18 cellular contexts compared by ENCODE assay signal in genomic region chr3:147544290-147544689, GRCh38.
DNase-seq lines count a peak whose midpoint lies in the region; ATAC-seq and TF ChIP-seq lines count a peak whose summit lies in the region.
"Had no signal": no experiment of that assay in that cellular context is flagged by ENCODE, and none has a peak within 500 bp of the region (broad histone marks: within the 10 kb centered on the region; RNA-seq: fewer than 3 reads in every experiment).

No MANE protein-coding gene starts in this region.

- H3K9ac ChIP-seq in neural cell (ENCODE audit: low read length), result no peak overlapping the region
- H3K9ac ChIP-seq: BLaER1 treated with 17β-estradiol and CSF1 and Interleukin-3, amounts not matched to agents 10 nM and 100 nM had no signal

- H3K9me3 Mint-ChIP-seq in GM23338 (peaks cover 7% of the 10 kb centered on the region), WTC11 (peaks cover 29% of the 10 kb centered on the region)

- no peaks in the 10 kb centered on the region for H3K4me1 ChIP-seq in GM23338 (ENCODE audit: insufficient read depth)
- H3K4me1 ChIP-seq: A549; BLaER1 treated with 17β-estradiol and CSF1 and Interleukin-3, amounts not matched to agents 10 nM and 100 nM; Caco-2 had no signal

- H3K79me2 ChIP-seq in GM23338 (replicated peaks; ENCODE audit: insufficient read depth), result no peaks in the 10 kb centered on the region
- H3K79me2 ChIP-seq in neural cell (replicated peaks; ENCODE audit: insufficient read depth, low read length), result no peaks in the 10 kb centered on the region

- H3K36me3 Mint-ChIP-seq in GM23338 (ENCODE audit: low read depth) (no peaks in the 10 kb centered on the region; the same call in 2 of the 3 replicates), WTC11 (peaks cover 16% of the 10 kb centered on the region)
- H3K36me3 Mint-ChIP-seq: CD8-positive, alpha-beta T cell had no signal

- TF ChIP-seq CTCF in GM23338 (conservative IDR thresholded peaks at IDR 0.05; ENCODE audit: low read depth in 2 of 2) (no peak), WTC11 (IDR thresholded peaks at IDR 0.05) (no peak), neural cell (IDR thresholded peaks at IDR 0.05; ENCODE audit: poor library complexity, severe bottlenecking) (peak; percentile 14)

- H3K4me1 Mint-ChIP-seq in GM23338 (no peaks in the 10 kb centered on the region), WTC11 (no peaks in the 10 kb centered on the region)
- H3K4me1 Mint-ChIP-seq: B cell had no signal

- H3K27me3 Mint-ChIP-seq in GM23338 (ENCODE audit: insufficient read depth, low read depth, poor library complexity) (no peaks in the 10 kb centered on the region), WTC11 (ENCODE audit: low read depth) (no peaks in the 10 kb centered on the region)
- H3K27me3 Mint-ChIP-seq: B cell; CD4-positive, alpha-beta T cell had no signal

- no peak for DNase-seq in GM23338 (ENCODE audit: low spot score)
- DNase-seq in WTC11 (ENCODE audit: low spot score), result no peak
- DNase-seq in hypothalamus (lab: John Stamatoyannopoulos, UW), result no peak
- no peak for DNase-seq in activated T-cell treated with anti-CD3 and anti-CD28 coated beads, Interleukin-2, amount 50 U/mL, for 1 hour
- DNase-seq: AML-193; Caco-2; Calu3; CD4-positive, alpha-beta T cell; CD8-positive, alpha-beta T cell; DMS79 treated with DMSO at 0.1 percent for 48 hours; GF-D8 had no signal

- H3K27ac Mint-ChIP-seq in GM23338, result no peak overlapping the region
- no peak overlapping the region for H3K27ac Mint-ChIP-seq in WTC11
- H3K27ac Mint-ChIP-seq: B cell; CD4-positive, alpha-beta T cell; CD8-positive, alpha-beta T cell had no signal

- H3K36me3 ChIP-seq in GM23338 (ENCODE audit: insufficient read depth) (peaks cover 7% of the 10 kb centered on the region; the same call in 1 of the 2 replicates), neural cell (ENCODE audit: insufficient read depth, low read length) (no peaks in the 10 kb centered on the region)
- H3K36me3 ChIP-seq: BLaER1 treated with 17β-estradiol and CSF1 and Interleukin-3, amounts not matched to agents 10 nM and 100 nM had no signal

- no peak overlapping the region for H3K4me3 ChIP-seq in GM23338
- no peak overlapping the region for H3K4me3 ChIP-seq in neural cell (ENCODE audit: low read length)
- H3K4me3 ChIP-seq: A549; BLaER1 treated with 17β-estradiol and CSF1 and Interleukin-3, amounts not matched to agents 10 nM and 100 nM had no signal

- H3F3A ChIP-seq in GM23338 (replicated peaks; ENCODE audit: low read depth) (no peaks in the 10 kb centered on the region), neural cell (ENCODE audit: insufficient read depth, low read length, poor library complexity, severe bottlenecking) (no peaks in the 10 kb centered on the region)

- H3K4me2 ChIP-seq in GM23338, result no peak overlapping the region
- H3K4me2 ChIP-seq in neural cell (ENCODE audit: low read length), result no peak overlapping the region
- H3K4me2 ChIP-seq: A549; BLaER1 treated with 17β-estradiol and CSF1 and Interleukin-3, amounts not matched to agents 10 nM and 100 nM had no signal

- H2AFZ ChIP-seq in GM23338 (0 out of 2 replicates have a peak overlapping the region, but pooled peaks have one; percentile 77), neural cell (ENCODE audit: low read depth, low read length) (no peak overlapping the region)

- no peaks in the 10 kb centered on the region for H4K20me1 ChIP-seq in GM23338 (replicated peaks; ENCODE audit: insufficient read depth)
- no peaks in the 10 kb centered on the region for H4K20me1 ChIP-seq in neural cell (ENCODE audit: insufficient read depth)
- H4K20me1 ChIP-seq: BLaER1 treated with 17β-estradiol and CSF1 and Interleukin-3, amounts not matched to agents 10 nM and 100 nM had no signal

- TF ChIP-seq EP300 in neural cell (conservative IDR thresholded peaks at IDR 0.05; ENCODE audit: poor library complexity, severe bottlenecking), result peak; percentile 99

- no peaks in the 10 kb centered on the region for H3K27me3 ChIP-seq in GM23338 (ENCODE audit: insufficient read depth)
- H3K27me3 ChIP-seq in neural cell (ENCODE audit: insufficient read depth, low read depth, low read length), result no peaks in the 10 kb centered on the region
- H3K27me3 ChIP-seq: BLaER1 treated with 17β-estradiol and CSF1 and Interleukin-3, amounts not matched to agents 10 nM and 100 nM had no signal

- H3K27ac ChIP-seq in GM23338 (ENCODE audit: low read depth), result no peak overlapping the region
- H3K27ac ChIP-seq in neural cell (ENCODE audit: low read length), result peak overlapping the region; percentile 44
- H3K27ac ChIP-seq: 22Rv1; A549; BLaER1 treated with 17β-estradiol and CSF1 and Interleukin-3, amounts not matched to agents 10 nM and 100 nM; C4-2B had no signal

- CTCF ChIA-PET in WTC11 (lab: Charles Lee), result no interaction called here

- no peaks in the 10 kb centered on the region for H3K9me2 ChIP-seq in GM23338 (ENCODE audit: insufficient read depth)
- no peaks in the 10 kb centered on the region for H3K9me2 ChIP-seq in neural cell (ENCODE audit: insufficient read depth, low read length)

- H3K9me3 ChIP-seq in neural cell (ENCODE audit: low read length), result peaks cover 7% of the 10 kb centered on the region
- H3K9me3 ChIP-seq: A549, Caco-2 had no signal

- peak; percentile 20 for TF ChIP-seq RAD21 in neural cell (conservative IDR thresholded peaks at IDR 0.05)

- H3K4me3 Mint-ChIP-seq in GM23338 (no peak overlapping the region), WTC11 (no peak overlapping the region)
- H3K4me3 Mint-ChIP-seq: B cell; CD4-positive, alpha-beta T cell; CD8-positive, alpha-beta T cell had no signal

- POLR2A ChIA-PET in WTC11 (lab: Charles Lee), result interaction anchor here (0.6 kb wide), 1 partner anchor 27 kb away, joined by 4 read pairs; no protein-coding TSS in a partner anchor

- ATAC-seq in GM23338 (no peak), WTC11 (peak; percentile 43), esophagus mucosa (no peak)
- ATAC-seq: A549; CD8-positive, alpha-beta T cell had no signal

TF ChIP-seq in GM23338, 12 proteins besides CTCF, POLR2A, EP300 and RAD21 (continues in another document):
- no peak for TF ChIP-seq ZNF114 (CRISPR knock-in tag; IDR thresholded peaks at IDR 0.05)
- TF ChIP-seq EZH2phosphoT487 (IDR thresholded peaks at IDR 0.05; ENCODE audit: unreplicated experiment), result no peak
- no peak for TF ChIP-seq ZNF331 (CRISPR knock-in tag; IDR thresholded peaks at IDR 0.05; ENCODE audit: low read depth)

TF ChIP-seq in WTC11, 78 proteins besides CTCF, POLR2A, EP300 and RAD21 (continues in another document):
- no peak for TF ChIP-seq TP53 (CRISPR knock-in tag; IDR thresholded peaks at IDR 0.05)
- no peak for TF ChIP-seq ERG (CRISPR knock-in tag; IDR thresholded peaks at IDR 0.05)
- no peak for TF ChIP-seq RORB (CRISPR knock-in tag; IDR thresholded peaks at IDR 0.05)
- no peak for TF ChIP-seq JUN (CRISPR knock-in tag; IDR thresholded peaks at IDR 0.05)
- TF ChIP-seq FOXK1 (CRISPR knock-in tag; IDR thresholded peaks at IDR 0.05), result no peak
- no peak for TF ChIP-seq SP1 (CRISPR knock-in tag; conservative IDR thresholded peaks at IDR 0.05)
- no peak for TF ChIP-seq E2F4 (CRISPR knock-in tag; IDR thresholded peaks at IDR 0.05; ENCODE audit: borderline replicate concordance, low read depth)

TF ChIP-seq in neural cell, 6 proteins besides CTCF, POLR2A, EP300 and RAD21:
- no peak for TF ChIP-seq TAF1 (IDR thresholded peaks at IDR 0.05; ENCODE audit: low read depth)
- TF ChIP-seq MXI1 (conservative IDR thresholded peaks at IDR 0.05; ENCODE audit: poor library complexity, severe bottlenecking), result no peak
- TF ChIP-seq REST (IDR thresholded peaks at IDR 0.05; ENCODE audit: borderline replicate concordance), result no peak
- no peak for TF ChIP-seq EZH2 (IDR thresholded peaks at IDR 0.05; ENCODE audit: borderline replicate concordance, insufficient read depth, low read length, poor library complexity, severe bottlenecking)
- peak; percentile 91 for TF ChIP-seq POLR2AphosphoS5 (IDR thresholded peaks at IDR 0.05)
- TF ChIP-seq SMC3 (conservative IDR thresholded peaks at IDR 0.05; ENCODE audit: poor library complexity), result no peak
